8 cellular contexts compared by ENCODE assay signal in genomic region chrX:77785400-77785745, GRCh38. TPM values are rescaled to one million over a fixed set of nuclear protein-coding genes. Genes with fewer than 3 reads are reported as not detected.
DNase-seq lines count a peak whose midpoint lies in the region; ATAC-seq and TF ChIP-seq lines count a peak whose summit lies in the region.

No MANE protein-coding gene starts in this region.

- ATAC-seq in GM19397 (IDR thresholded peaks at IDR 0.05; ENCODE audit: unreplicated experiment) (no peak), HG03139 (IDR thresholded peaks at IDR 0.05; ENCODE audit: unreplicated experiment) (no peak)

- H3K27me3 Mint-ChIP-seq in endodermal cell (ENCODE audit: insufficient read depth): no peaks in the 10 kb centered on the region

- H3K4me3 Mint-ChIP-seq in endodermal cell: peak overlapping the region; percentile 97

- H3K36me3 ChIP-seq in endodermal cell (ENCODE audit: control insufficient read depth, insufficient read depth, low read length): no peaks in the 10 kb centered on the region
- H3K36me3 ChIP-seq in mucosa of rectum (ENCODE audit: control insufficient read depth in 2 of 2, insufficient read depth in 2 of 2, low read length in 2 of 2): no peaks in the 10 kb centered on the region

- no peaks in the 10 kb centered on the region for H3K4me1 Mint-ChIP-seq in endodermal cell

- peak; percentile 4 for DNase-seq in stimulated activated CD4-positive, alpha-beta T cell treated with anti-CD3 and anti-CD28 coated beads, Interleukin-4, amount 100 ng/mL, for 1 hour
- DNase-seq in stimulated activated CD4-positive, alpha-beta T cell treated with anti-CD3 and anti-CD28 coated beads, Interleukin-4, amount 100 ng/mL, for 24 hours: no peak
- DNase-seq in RKO (ENCODE audit: low spot score) (peak; percentile 33), endodermal cell (peak; percentile 59), medulla oblongata (ENCODE audit: extremely low spot score) (no peak)

- peaks cover 3% of the 10 kb centered on the region for H3K36me3 Mint-ChIP-seq in endodermal cell (ENCODE audit: low read depth)

- H3K9ac ChIP-seq in endodermal cell (ENCODE audit: extremely low read depth, low read length, poor library complexity, severe bottlenecking) (peak overlapping the region; percentile 99), mucosa of rectum (ENCODE audit: low read depth in 1 of 2, low read length in 2 of 2) (peak overlapping the region; percentile 44 to 57)

- H3K27me3 ChIP-seq in endodermal cell (ENCODE audit: control insufficient read depth, insufficient read depth, low read length, poor library complexity, severe bottlenecking): no peaks in the 10 kb centered on the region
- no peaks in the 10 kb centered on the region for H3K27me3 ChIP-seq in mucosa of rectum (ENCODE audit: control insufficient read depth in 2 of 2, insufficient read depth in 2 of 2, low read length in 2 of 2)

- H3K9me3 ChIP-seq in endodermal cell (ENCODE audit: control insufficient read depth, low read length) (no peaks in the 10 kb centered on the region), mucosa of rectum (ENCODE audit: control insufficient read depth in 2 of 2, low read length in 2 of 2) (no peaks in the 10 kb centered on the region)

- TF ChIP-seq CTCF in endodermal cell (conservative IDR thresholded peaks at IDR 0.05): no peak

- no peaks in the 10 kb centered on the region for H3K4me1 ChIP-seq in endodermal cell (ENCODE audit: control insufficient read depth, insufficient read depth, low read length)
- peaks cover 2 to 3% of the 10 kb centered on the region in 2 donors for H3K4me1 ChIP-seq in mucosa of rectum (ENCODE audit: control insufficient read depth in 2 of 2, insufficient read depth in 2 of 2, low read length in 2 of 2)

- 0% methylated on average over 4 of the region's 16 CpGs; no CpG with 5 or more reads in 1 of the 2 experiments for WGBS in endodermal cell (ENCODE audit: insufficient coverage in 1 of 2, insufficient read length in 1 of 2), 2 experiments

- peak overlapping the region; percentile 100 for H3K27ac Mint-ChIP-seq in endodermal cell

- H3K4me3 ChIP-seq in endodermal cell (ENCODE audit: low read length) (peak overlapping the region; percentile 93), mucosa of rectum (ENCODE audit: low read length in 2 of 2) (peak overlapping the region; percentile 85 to 91)

- H3K9me3 Mint-ChIP-seq in endodermal cell: peaks cover 44% of the 10 kb centered on the region

- H3K27ac ChIP-seq in endodermal cell (ENCODE audit: low read depth, low read length) (no peak overlapping the region), mucosa of rectum (ENCODE audit: low read depth in 2 of 2, low read length in 2 of 2) (peak overlapping the region in 1 of 2 donors; percentile 86)

RNA-seq across cellular contexts. Expression of gene ATRX, which starts 0.6 kb away (rescaled TPM):
- total RNA-seq in endodermal cell: 100 to 1,000 TPM; 120 to 137 TPM
- polyA plus RNA-seq in endodermal cell (2013, experiment 1 of 2): 59.8 TPM
- polyA plus RNA-seq in endodermal cell (2013, experiment 2 of 2): 64.2 TPM

Comparison
In these comparisons a context has a peak if more than half of its experiments do, and no peak if none do; other contexts are left out.
1. DNase-seq: peak in stimulated activated CD4-positive, alpha-beta T cell treated with anti-CD3 and anti-CD28 coated beads, Interleukin-4, amount 100 ng/mL, for 1 hour (single experiment), RKO (single experiment) and endodermal cell (single experiment); none in stimulated activated CD4-positive, alpha-beta T cell treated with anti-CD3 and anti-CD28 coated beads, Interleukin-4, amount 100 ng/mL, for 24 hours (single experiment) and medulla oblongata (single experiment).